ENCODE assay signal across 1 cellular context in the genomic region with DNA sequence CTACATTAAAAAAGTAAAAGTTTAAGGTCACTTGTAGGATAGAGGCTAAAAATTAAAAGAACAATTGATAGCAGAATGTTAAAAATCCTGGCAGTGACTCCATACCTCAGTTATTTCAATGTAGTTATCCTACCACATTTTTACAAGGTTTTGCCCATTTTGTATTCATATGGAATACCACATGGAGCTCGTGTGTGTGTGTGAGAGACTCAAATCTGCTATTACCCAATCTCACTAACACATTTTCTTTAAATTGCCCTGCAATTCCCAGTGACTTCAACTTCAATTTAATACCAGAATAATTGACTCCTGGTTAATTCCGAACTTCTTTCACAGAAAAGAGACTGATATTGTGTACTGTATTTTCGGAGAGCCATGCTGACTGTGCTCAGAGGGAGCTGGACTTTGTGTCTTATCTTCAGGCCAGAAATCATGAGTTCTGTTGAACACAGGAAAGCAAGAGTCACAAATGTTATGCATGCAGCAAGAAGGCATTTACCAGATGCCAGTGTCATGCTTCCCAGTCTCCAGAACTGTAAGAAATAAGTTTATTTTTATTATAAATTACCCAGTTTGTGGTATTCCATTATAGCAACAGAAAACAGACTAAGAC.
A peak's percentile ranks its signal among the peaks of the same experiment; 100 is the strongest.
TF ChIP-seq lines count a peak whose summit lies in the region.

No MANE protein-coding gene starts in this region.

TF ChIP-seq in IMR-90, 13 proteins besides CTCF, POLR2A, EP300 and RAD21:
- TF ChIP-seq RFX5 (IDR thresholded peaks at IDR 0.05; ENCODE audit: low read depth, low read length) (no peak), CEBPB (IDR thresholded peaks at IDR 0.05; ENCODE audit: low read depth, low read length) (0 out of 2 replicates have a peak, but pooled peaks have one; percentile 30), RCOR1 (IDR thresholded peaks at IDR 0.05; ENCODE audit: insufficient replicate concordance, low read length) (no peak), MXI1 (IDR thresholded peaks at IDR 0.05; ENCODE audit: borderline replicate concordance, low read depth, low read length) (no peak), NFE2L2 (IDR thresholded peaks at IDR 0.05; ENCODE audit: low read depth, low read length) (no peak), CHD1 (IDR thresholded peaks at IDR 0.05; ENCODE audit: low read depth, low read length) (no peak)
- TF ChIP-seq, protein P1, sequence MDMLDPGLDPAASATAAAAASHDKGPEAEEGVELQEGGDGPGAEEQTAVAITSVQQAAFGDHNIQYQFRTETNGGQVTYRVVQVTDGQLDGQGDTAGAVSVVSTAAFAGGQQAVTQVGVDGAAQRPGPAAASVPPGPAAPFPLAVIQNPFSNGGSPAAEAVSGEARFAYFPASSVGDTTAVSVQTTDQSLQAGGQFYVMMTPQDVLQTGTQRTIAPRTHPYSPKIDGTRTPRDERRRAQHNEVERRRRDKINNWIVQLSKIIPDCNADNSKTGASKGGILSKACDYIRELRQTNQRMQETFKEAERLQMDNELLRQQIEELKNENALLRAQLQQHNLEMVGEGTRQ (IDR thresholded peaks at IDR 0.05; ENCODE audit: low read depth, low read length): no peak
- TF ChIP-seq, protein P2, sequence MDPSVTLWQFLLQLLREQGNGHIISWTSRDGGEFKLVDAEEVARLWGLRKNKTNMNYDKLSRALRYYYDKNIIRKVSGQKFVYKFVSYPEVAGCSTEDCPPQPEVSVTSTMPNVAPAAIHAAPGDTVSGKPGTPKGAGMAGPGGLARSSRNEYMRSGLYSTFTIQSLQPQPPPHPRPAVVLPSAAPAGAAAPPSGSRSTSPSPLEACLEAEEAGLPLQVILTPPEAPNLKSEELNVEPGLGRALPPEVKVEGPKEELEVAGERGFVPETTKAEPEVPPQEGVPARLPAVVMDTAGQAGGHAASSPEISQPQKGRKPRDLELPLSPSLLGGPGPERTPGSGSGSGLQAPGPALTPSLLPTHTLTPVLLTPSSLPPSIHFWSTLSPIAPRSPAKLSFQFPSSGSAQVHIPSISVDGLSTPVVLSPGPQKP (IDR thresholded peaks at IDR 0.05; ENCODE audit: borderline replicate concordance, low read depth, low read length): no peak
